In the genomic region with DNA sequence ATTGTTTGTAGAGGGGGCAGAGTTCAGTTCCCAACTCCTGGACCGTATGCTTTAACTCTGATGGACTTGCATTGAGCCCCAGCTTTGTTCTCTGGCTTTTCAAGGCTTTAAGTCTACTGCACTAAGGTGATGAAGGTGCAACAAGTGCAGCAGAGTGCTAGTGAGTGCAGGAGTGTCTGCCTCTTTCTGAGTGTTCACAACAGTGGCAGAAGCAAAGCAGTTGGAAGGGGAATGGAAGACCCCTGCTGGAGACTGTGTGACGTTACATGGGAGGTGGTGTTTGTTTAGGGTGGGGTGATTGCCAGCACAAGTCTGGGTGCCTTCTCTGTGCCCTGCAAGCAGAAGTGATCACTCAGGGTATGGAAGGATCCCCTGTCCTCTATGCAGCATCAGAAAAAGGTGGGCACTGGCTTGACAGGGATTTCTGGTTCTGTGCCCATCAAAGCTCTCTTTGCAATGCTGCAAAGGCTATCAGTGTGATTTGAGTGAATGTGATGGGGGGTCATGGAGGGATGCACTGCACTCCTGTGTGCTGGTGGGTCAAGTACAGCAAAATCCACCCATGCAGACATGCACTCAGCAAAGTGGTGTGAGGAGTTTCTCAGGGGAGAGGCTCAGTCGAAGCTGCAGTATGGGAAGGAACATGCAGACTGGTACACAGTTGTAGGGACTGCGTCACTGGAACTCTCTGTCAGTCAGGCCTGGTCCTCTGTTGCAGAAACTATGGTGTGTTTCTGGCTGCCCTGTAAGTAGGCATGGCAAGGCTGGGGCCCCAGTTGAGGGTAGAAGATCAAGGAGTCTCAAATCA, we compare ENCODE assay signal across 9 cellular contexts.
DNase-seq lines count a peak whose midpoint lies in the region; ATAC-seq, FAIRE-seq and TF ChIP-seq lines count a peak whose summit lies in the region.
"Had no signal": no experiment of that assay in that cellular context is flagged by ENCODE, and none has a peak within 500 bp of the region (broad histone marks: within the 10 kb centered on the region; RNA-seq: fewer than 3 reads in every experiment).

No MANE protein-coding gene starts in this region.

- DNase-seq in GM19239 (ENCODE audit: insufficient read length, low spot score) (no peak), amniotic epithelial cell (ENCODE audit: low read depth) (peak; percentile 25), renal cortical epithelial cell (ENCODE audit: low read depth) (peak; percentile 42), coronary artery (ENCODE audit: low spot score) (no peak), AG08395 (ENCODE audit: low spot score) (no peak)
- no peak for DNase-seq in stimulated activated naive CD4-positive, alpha-beta T cell treated with Interleukin-2 at 50 U/mL for 16 hours (lab: John Stamatoyannopoulos, UW)

- H3K4me3 ChIP-seq in coronary artery = no peak overlapping the region

- no peak for TF ChIP-seq CTCF in coronary artery (IDR thresholded peaks at IDR 0.05)

- peak; percentile 83 for ATAC-seq in HG03066 (IDR thresholded peaks at IDR 0.05; ENCODE audit: low read depth, unreplicated experiment)
- ATAC-seq in esophagus mucosa = no peak

- no peak overlapping the region for H3K27ac ChIP-seq in coronary artery

- peak; percentile 66 for FAIRE-seq in GM19239 (lab: Jason Lieb, UNC)
- FAIRE-seq: islet of Langerhans had no signal

Comparison
In these comparisons a context has a peak if more than half of its experiments do, and no peak if none do; other contexts are left out.
1. DNase-seq: peak in amniotic epithelial cell (single experiment) and renal cortical epithelial cell (single experiment); none in GM19239 (single experiment), coronary artery (single experiment), stimulated activated naive CD4-positive, alpha-beta T cell treated with Interleukin-2 at 50 U/mL for 16 hours (single experiment) and AG08395 (single experiment).